Comparison of ENCODE assay signal across 21 cellular contexts in the genomic region with DNA sequence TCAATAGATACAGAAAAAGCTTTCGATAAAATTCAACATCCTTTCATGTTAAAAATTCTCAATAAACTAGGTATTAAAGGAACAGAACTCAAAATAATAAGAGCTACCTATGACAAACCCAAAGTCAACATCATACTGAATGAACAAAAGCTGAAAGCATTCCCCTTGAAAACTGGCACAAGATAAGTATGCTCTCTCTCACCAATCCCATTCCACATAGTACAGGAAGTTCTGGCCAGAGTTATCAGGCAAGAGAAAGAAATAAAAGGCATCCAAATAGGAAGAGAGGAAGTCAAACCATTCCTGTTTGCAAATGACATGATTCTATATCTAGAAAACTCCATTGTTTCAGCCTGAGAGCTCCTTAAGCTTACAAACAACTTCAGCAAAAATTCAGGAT.
"Had no signal": no experiment of that assay in that cellular context is flagged by ENCODE, and none has a peak within 500 bp of the region (broad histone marks: within the 10 kb centered on the region; RNA-seq: fewer than 3 reads in every experiment).

No MANE protein-coding gene starts in this region.

- H3K4me3 ChIP-seq: MG63, PC-9, SJSA1, SK-N-MC had no signal

- H3K4me1 ChIP-seq: SJSA1 had no signal

- H3K9me3 ChIP-seq: SJSA1 had no signal

- H3K27ac ChIP-seq: PC-9, SJSA1, SK-N-MC had no signal

- DNase-seq: KBM-7, NCI-H1092, NCI-H1105 treated with DMSO at 0.1 percent for 48 hours, NCI-H1417 treated with DMSO at 0.1 percent for 48 hours, NCI-H187, NCI-H2029, NCI-H2081 treated with DMSO at 0.1 percent for 48 hours, NCI-H2171, NCI-H226, NCI-H446, NCI-H510A, NCI-H524 treated with DMSO at 0.1 percent for 48 hours, NCI-H69, NCI-H774, PC-9, Right ventricle myocardium superior, RPMI8226, SIG-M5 had no signal

- H3K27me3 ChIP-seq: MG63, SJSA1 had no signal

- H3K36me3 ChIP-seq: MG63, SJSA1 had no signal
